Comparison of ENCODE assay signal across 1 cellular context in genomic region chr11:57324154-57324885, GRCh38.
TF ChIP-seq lines count a peak whose summit lies in the region.

No MANE protein-coding gene starts in this region.

TF ChIP-seq in GM12878, 131 proteins besides CTCF, POLR2A, EP300 and RAD21:
- no peak for TF ChIP-seq CUX1 (IDR thresholded peaks at IDR 0.05; ENCODE audit: insufficient replicate concordance, low read depth, low read length)
- TF ChIP-seq EGR1 (IDR thresholded peaks at IDR 0.05; ENCODE audit: borderline replicate concordance in 1 of 2, low read depth in 2 of 2, low read length in 2 of 2) = peak in 1 of 2 experiments; percentile 4; a peak in 1 of 3 replicates
- TF ChIP-seq ZBTB40 (IDR thresholded peaks at IDR 0.05; ENCODE audit: borderline replicate concordance) = 0 out of 2 replicates have a peak, but pooled peaks have one; percentile 21
